1 cellular context compared by ENCODE assay signal in the genomic region with DNA sequence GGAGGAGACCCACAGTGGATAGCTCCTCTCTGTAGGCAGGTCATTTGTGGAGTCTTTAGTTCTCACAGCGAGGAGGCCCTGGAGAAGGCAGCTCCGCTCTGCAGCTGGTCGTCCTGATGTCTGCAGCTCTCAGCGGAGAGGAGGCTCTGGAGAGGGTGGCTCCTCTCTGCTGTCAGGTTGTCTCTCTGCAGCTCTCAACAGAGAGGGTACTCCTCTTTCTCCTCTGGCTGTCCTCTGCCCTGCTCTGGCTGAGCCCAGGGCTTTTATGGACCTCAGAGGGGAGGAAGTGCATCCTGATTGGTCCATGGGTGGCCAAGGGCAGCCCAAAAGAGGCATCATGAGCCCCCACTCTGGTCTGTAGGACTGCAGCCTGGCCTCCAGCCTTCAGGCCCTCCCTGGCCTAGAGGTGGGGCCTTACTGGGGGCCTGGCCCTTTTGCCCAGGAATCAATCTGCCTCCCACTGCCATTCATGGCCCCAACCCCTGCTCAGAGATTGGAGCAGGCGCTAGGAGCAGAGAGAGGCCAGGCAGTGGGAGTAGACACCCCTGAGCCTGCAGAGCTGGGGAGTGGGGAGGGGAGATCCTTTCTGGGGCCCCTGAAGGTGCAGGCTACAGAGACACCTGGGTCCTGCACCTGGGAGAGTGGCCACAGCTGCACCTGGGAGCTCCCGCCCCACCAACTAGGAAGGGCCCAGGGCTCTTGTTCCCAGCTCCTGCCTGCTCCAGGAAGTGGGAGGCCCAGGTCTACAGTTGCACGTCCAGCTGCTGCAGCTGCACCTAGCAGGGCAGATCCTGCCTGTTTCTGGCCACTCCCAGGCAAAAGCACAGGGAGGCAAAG.
A peak's percentile ranks its signal among the peaks of the same experiment; 100 is the strongest.
TF ChIP-seq lines count a peak whose summit lies in the region.

No MANE protein-coding gene starts in this region.

TF ChIP-seq in HepG2, 621 proteins besides CTCF, POLR2A, EP300 and RAD21 (continued from another document and continues in another):
- no peak for TF ChIP-seq CHD2 (IDR thresholded peaks at IDR 0.05; ENCODE audit: low read depth, low read length)
- TF ChIP-seq JUN (CRISPR knock-in tag; IDR thresholded peaks at IDR 0.05): no peak
- no peak for TF ChIP-seq ZNF557 (CRISPR knock-in tag; IDR thresholded peaks at IDR 0.05)
- no peak; the same call in 1 of the 2 replicates for TF ChIP-seq GATA4 (IDR thresholded peaks at IDR 0.05; ENCODE audit: borderline replicate concordance, low read depth)
- TF ChIP-seq, protein P1, sequence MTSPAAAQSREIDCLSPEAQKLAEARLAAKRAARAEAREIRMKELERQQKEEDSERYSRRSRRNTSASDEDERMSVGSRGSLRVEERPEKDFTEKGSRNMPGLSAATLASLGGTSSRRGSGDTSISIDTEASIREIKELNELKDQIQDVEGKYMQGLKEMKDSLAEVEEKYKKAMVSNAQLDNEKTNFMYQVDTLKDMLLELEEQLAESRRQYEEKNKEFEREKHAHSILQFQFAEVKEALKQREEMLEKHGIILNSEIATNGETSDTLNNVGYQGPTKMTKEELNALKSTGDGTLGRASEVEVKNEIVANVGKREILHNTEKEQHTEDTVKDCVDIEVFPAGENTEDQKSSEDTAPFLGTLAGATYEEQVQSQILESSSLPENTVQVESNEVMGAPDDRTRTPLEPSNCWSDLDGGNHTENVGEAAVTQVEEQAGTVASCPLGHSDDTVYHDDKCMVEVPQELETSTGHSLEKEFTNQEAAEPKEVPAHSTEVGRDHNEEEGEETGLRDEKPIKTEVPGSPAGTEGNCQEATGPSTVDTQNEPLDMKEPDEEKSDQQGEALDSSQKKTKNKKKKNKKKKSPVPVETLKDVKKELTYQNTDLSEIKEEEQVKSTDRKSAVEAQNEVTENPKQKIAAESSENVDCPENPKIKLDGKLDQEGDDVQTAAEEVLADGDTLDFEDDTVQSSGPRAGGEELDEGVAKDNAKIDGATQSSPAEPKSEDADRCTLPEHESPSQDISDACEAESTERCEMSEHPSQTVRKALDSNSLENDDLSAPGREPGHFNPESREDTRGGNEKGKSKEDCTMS (CRISPR knock-in tag; conservative IDR thresholded peaks at IDR 0.05): no peak
- TF ChIP-seq ZNF431 (CRISPR knock-in tag; IDR thresholded peaks at IDR 0.05; ENCODE audit: borderline replicate concordance, low read depth): peak; percentile 23; the same call in 1 of the 2 replicates
- TF ChIP-seq, protein P2, sequence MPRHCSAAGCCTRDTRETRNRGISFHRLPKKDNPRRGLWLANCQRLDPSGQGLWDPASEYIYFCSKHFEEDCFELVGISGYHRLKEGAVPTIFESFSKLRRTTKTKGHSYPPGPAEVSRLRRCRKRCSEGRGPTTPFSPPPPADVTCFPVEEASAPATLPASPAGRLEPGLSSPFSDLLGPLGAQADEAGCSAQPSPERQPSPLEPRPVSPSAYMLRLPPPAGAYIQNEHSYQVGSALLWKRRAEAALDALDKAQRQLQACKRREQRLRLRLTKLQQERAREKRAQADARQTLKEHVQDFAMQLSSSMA (CRISPR knock-in tag; IDR thresholded peaks at IDR 0.05): peak; percentile 63; the same call in 1 of the 2 replicates
- no peak for TF ChIP-seq PLRG1 (conservative IDR thresholded peaks at IDR 0.05)
- TF ChIP-seq, protein P3, sequence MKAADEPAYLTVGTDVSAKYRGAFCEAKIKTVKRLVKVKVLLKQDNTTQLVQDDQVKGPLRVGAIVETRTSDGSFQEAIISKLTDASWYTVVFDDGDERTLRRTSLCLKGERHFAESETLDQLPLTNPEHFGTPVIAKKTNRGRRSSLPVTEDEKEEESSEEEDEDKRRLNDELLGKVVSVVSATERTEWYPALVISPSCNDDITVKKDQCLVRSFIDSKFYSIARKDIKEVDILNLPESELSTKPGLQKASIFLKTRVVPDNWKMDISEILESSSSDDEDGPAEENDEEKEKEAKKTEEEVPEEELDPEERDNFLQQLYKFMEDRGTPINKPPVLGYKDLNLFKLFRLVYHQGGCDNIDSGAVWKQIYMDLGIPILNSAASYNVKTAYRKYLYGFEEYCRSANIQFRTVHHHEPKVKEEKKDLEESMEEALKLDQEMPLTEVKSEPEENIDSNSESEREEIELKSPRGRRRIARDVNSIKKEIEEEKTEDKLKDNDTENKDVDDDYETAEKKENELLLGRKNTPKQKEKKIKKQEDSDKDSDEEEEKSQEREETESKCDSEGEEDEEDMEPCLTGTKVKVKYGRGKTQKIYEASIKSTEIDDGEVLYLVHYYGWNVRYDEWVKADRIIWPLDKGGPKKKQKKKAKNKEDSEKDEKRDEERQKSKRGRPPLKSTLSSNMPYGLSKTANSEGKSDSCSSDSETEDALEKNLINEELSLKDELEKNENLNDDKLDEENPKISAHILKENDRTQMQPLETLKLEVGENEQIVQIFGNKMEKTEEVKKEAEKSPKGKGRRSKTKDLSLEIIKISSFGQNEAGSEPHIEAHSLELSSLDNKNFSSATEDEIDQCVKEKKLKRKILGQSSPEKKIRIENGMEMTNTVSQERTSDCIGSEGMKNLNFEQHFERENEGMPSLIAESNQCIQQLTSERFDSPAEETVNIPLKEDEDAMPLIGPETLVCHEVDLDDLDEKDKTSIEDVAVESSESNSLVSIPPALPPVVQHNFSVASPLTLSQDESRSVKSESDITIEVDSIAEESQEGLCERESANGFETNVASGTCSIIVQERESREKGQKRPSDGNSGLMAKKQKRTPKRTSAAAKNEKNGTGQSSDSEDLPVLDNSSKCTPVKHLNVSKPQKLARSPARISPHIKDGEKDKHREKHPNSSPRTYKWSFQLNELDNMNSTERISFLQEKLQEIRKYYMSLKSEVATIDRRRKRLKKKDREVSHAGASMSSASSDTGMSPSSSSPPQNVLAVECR (CRISPR knock-in tag; IDR thresholded peaks at IDR 0.05; ENCODE audit: borderline replicate concordance): peak; percentile 68; the same call in 1 of the 2 replicates
- peak; percentile 61 for TF ChIP-seq SALL1 (CRISPR knock-in tag; IDR thresholded peaks at IDR 0.05)
- peak; percentile 9; the same call in 1 of the 2 replicates for TF ChIP-seq MEIS2 (CRISPR knock-in tag; IDR thresholded peaks at IDR 0.05)
- TF ChIP-seq, protein P4, sequence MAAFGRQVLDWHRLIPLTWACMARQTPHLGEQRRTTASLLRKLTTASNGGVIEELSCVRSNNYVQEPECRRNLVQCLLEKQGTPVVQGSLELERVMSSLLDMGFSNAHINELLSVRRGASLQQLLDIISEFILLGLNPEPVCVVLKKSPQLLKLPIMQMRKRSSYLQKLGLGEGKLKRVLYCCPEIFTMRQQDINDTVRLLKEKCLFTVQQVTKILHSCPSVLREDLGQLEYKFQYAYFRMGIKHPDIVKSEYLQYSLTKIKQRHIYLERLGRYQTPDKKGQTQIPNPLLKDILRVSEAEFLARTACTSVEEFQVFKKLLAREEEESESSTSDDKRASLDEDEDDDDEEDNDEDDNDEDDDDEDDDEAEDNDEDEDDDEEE (CRISPR knock-in tag; IDR thresholded peaks at IDR 0.05): 0 out of 2 replicates have a peak, but pooled peaks have one; percentile 11
- no peak for TF ChIP-seq EED (CRISPR knock-in tag; IDR thresholded peaks at IDR 0.05)
- TF ChIP-seq, protein P5, sequence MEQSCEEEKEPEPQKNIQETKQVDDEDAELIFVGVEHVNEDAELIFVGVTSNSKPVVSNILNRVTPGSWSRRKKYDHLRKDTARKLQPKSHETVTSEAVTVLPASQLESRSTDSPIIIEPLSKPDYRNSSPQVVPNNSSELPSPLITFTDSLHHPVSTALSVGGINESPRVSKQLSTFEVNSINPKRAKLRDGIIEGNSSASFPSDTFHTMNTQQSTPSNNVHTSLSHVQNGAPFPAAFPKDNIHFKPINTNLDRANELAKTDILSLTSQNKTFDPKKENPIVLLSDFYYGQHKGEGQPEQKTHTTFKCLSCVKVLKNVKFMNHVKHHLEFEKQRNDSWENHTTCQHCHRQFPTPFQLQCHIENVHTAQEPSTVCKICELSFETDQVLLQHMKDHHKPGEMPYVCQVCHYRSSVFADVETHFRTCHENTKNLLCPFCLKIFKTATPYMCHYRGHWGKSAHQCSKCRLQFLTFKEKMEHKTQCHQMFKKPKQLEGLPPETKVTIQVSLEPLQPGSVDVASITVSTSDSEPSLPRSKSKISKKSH (CRISPR knock-in tag; IDR thresholded peaks at IDR 0.05; ENCODE audit: borderline replicate concordance): no peak
- TF ChIP-seq NFYC (CRISPR knock-in tag; IDR thresholded peaks at IDR 0.05): peak; percentile 79
- TF ChIP-seq HHEX (CRISPR knock-in tag; IDR thresholded peaks at IDR 0.05): no peak
- no peak; the same call in 1 of the 2 replicates for TF ChIP-seq ZNF598 (CRISPR knock-in tag; IDR thresholded peaks at IDR 0.05; ENCODE audit: borderline replicate concordance)
- TF ChIP-seq MAFG (CRISPR knock-in tag; IDR thresholded peaks at IDR 0.05): no peak
- no peak for TF ChIP-seq ZNF430 (CRISPR knock-in tag; IDR thresholded peaks at IDR 0.05)
- no peak for TF ChIP-seq JUNB (CRISPR knock-in tag; IDR thresholded peaks at IDR 0.05; ENCODE audit: borderline replicate concordance)
- peak; percentile 73 for TF ChIP-seq ZNF883 (CRISPR knock-in tag; IDR thresholded peaks at IDR 0.05; ENCODE audit: not compliant biosample characterization)
- TF ChIP-seq ZNF432 (CRISPR knock-in tag; IDR thresholded peaks at IDR 0.05; ENCODE audit: borderline replicate concordance): no peak
- no peak for TF ChIP-seq SP140L (CRISPR knock-in tag; IDR thresholded peaks at IDR 0.05; ENCODE audit: borderline replicate concordance)
- no peak for TF ChIP-seq ZNF383 (CRISPR knock-in tag; IDR thresholded peaks at IDR 0.05; ENCODE audit: borderline replicate concordance)
- no peak for TF ChIP-seq KMT2B (CRISPR knock-in tag; IDR thresholded peaks at IDR 0.05)
- no peak for TF ChIP-seq KDM1A (CRISPR knock-in tag; IDR thresholded peaks at IDR 0.05)
- TF ChIP-seq TBX2 (CRISPR knock-in tag; IDR thresholded peaks at IDR 0.05; ENCODE audit: borderline replicate concordance): peak; percentile 80
- TF ChIP-seq RARG (CRISPR knock-in tag; IDR thresholded peaks at IDR 0.05; ENCODE audit: low read depth): no peak
- TF ChIP-seq ZNF296 (CRISPR knock-in tag; conservative IDR thresholded peaks at IDR 0.05): no peak
- TF ChIP-seq, protein P6, sequence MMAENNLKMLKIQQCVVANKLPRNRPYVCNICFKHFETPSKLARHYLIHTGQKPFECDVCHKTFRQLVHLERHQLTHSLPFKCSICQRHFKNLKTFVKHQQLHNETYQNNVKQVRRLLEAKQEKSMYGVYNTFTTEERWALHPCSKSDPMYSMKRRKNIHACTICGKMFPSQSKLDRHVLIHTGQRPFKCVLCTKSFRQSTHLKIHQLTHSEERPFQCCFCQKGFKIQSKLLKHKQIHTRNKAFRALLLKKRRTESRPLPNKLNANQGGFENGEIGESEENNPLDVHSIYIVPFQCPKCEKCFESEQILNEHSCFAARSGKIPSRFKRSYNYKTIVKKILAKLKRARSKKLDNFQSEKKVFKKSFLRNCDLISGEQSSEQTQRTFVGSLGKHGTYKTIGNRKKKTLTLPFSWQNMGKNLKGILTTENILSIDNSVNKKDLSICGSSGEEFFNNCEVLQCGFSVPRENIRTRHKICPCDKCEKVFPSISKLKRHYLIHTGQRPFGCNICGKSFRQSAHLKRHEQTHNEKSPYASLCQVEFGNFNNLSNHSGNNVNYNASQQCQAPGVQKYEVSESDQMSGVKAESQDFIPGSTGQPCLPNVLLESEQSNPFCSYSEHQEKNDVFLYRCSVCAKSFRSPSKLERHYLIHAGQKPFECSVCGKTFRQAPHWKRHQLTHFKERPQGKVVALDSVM (CRISPR knock-in tag; IDR thresholded peaks at IDR 0.05): 0 out of 2 replicates have a peak, but pooled peaks have one; percentile 5
- no peak for TF ChIP-seq CREB1 (IDR thresholded peaks at IDR 0.05)
- TF ChIP-seq CREB1 (CRISPR knock-in tag; IDR thresholded peaks at IDR 0.05): no peak
- peak; percentile 41; the same call in 1 of the 2 replicates for TF ChIP-seq ZNF768 (CRISPR knock-in tag; IDR thresholded peaks at IDR 0.05)
- TF ChIP-seq, protein P7, sequence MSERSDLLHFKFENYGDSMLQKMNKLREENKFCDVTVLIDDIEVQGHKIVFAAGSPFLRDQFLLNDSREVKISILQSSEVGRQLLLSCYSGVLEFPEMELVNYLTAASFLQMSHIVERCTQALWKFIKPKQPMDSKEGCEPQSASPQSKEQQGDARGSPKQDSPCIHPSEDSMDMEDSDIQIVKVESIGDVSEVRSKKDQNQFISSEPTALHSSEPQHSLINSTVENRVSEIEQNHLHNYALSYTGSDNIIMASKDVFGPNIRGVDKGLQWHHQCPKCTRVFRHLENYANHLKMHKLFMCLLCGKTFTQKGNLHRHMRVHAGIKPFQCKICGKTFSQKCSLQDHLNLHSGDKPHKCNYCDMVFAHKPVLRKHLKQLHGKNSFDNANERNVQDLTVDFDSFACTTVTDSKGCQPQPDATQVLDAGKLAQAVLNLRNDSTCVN (CRISPR knock-in tag; IDR thresholded peaks at IDR 0.05; ENCODE audit: borderline replicate concordance): no peak
- no peak for TF ChIP-seq TEAD2 (CRISPR knock-in tag; IDR thresholded peaks at IDR 0.05)
- peak; percentile 51 for TF ChIP-seq ELF3 (CRISPR knock-in tag; IDR thresholded peaks at IDR 0.05)
- TF ChIP-seq, protein P8, sequence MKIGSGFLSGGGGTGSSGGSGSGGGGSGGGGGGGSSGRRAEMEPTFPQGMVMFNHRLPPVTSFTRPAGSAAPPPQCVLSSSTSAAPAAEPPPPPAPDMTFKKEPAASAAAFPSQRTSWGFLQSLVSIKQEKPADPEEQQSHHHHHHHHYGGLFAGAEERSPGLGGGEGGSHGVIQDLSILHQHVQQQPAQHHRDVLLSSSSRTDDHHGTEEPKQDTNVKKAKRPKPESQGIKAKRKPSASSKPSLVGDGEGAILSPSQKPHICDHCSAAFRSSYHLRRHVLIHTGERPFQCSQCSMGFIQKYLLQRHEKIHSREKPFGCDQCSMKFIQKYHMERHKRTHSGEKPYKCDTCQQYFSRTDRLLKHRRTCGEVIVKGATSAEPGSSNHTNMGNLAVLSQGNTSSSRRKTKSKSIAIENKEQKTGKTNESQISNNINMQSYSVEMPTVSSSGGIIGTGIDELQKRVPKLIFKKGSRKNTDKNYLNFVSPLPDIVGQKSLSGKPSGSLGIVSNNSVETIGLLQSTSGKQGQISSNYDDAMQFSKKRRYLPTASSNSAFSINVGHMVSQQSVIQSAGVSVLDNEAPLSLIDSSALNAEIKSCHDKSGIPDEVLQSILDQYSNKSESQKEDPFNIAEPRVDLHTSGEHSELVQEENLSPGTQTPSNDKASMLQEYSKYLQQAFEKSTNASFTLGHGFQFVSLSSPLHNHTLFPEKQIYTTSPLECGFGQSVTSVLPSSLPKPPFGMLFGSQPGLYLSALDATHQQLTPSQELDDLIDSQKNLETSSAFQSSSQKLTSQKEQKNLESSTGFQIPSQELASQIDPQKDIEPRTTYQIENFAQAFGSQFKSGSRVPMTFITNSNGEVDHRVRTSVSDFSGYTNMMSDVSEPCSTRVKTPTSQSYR (CRISPR knock-in tag; IDR thresholded peaks at IDR 0.05; ENCODE audit: borderline replicate concordance): no peak
- TF ChIP-seq ZNF567 (CRISPR knock-in tag; IDR thresholded peaks at IDR 0.05; ENCODE audit: borderline replicate concordance): 0 out of 2 replicates have a peak, but pooled peaks have one; percentile 59
- TF ChIP-seq, protein P9, sequence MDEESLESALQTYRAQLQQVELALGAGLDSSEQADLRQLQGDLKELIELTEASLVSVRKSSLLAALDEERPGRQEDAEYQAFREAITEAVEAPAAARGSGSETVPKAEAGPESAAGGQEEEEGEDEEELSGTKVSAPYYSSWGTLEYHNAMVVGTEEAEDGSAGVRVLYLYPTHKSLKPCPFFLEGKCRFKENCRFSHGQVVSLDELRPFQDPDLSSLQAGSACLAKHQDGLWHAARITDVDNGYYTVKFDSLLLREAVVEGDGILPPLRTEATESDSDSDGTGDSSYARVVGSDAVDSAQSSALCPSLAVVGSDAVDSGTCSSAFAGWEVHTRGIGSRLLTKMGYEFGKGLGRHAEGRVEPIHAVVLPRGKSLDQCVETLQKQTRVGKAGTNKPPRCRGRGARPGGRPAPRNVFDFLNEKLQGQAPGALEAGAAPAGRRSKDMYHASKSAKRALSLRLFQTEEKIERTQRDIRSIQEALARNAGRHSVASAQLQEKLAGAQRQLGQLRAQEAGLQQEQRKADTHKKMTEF (CRISPR knock-in tag; IDR thresholded peaks at IDR 0.05): peak; percentile 59; the same call in 1 of the 2 replicates
